21 cellular contexts compared by ENCODE assay signal in the genomic region with DNA sequence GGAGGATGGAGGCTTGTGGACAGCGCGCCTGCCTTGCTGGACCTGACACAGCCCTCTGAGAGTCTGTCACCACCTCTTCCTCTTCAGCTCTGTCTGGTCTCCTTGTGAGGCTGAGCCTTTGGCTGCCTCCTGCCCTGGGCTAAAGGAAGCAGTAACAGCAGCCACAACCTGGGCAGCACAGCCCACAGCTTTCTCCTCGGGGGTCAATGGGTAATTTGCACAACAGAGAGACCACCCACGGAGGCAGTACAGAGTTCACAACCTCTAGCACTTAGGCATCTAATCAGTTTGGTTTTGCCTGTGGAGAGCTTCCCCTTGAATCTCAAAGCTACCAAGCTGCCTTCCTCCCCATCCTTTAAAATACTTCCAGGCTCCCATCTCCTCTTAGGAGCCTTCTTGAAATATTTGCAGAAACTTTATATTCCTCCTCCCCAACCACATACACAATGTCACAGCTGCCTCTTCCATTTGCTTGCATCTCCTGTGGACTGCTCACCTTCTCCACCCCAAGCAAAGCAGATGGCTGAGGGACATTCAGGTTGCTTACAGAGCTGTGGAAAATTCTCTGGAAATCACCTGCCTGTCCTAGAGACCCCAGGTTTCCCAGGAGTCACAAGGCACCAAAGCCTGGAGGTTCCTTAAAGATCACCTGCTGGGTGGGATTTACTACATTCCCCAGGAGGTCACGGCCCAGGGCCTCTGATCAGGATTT.
"Had no signal": no experiment of that assay in that cellular context is flagged by ENCODE, and none has a peak within 500 bp of the region (broad histone marks: within the 10 kb centered on the region; RNA-seq: fewer than 3 reads in every experiment).

No MANE protein-coding gene starts in this region.

- H3K4me2 ChIP-seq: smooth muscle cell had no signal

- H3K27me3 ChIP-seq: brain microvascular endothelial cell, transverse colon had no signal

- H3K4me3 Mint-ChIP-seq: activated B cell treated with CpG ODN at 0.5 μM for 24 hours; activated naive CD8-positive, alpha-beta T cell treated with anti-CD3 and anti-CD28 coated beads, Interleukin-2, amount 10 ng/mL, durations not matched to agents 7 days and 5 days; activated T-helper 1 cell treated with anti-CD3 and anti-CD28 coated beads, Interleukin-12 subunit alpha, Interleukin-12 subunit beta, Interleukin-2, Interleukin-4 antibody, amounts not matched to agents 30 ng/mL and 10 ng/mL and 1 ng/mL, durations not matched to agents 14 hours and 24 hours and 36 hours; central memory CD8-positive, alpha-beta T cell; memory B cell; natural killer cell treated with Interleukin-12 subunit alpha and Interleukin-12 subunit beta and Interleukin-15 and Interleukin-18, amount 100 ng/mL, for 72 hours had no signal

- H3K36me3 ChIP-seq: brain microvascular endothelial cell, esophagus squamous epithelium, transverse colon had no signal

- ATAC-seq: left ventricle myocardium superior; natural killer cell treated with Interleukin-12 subunit alpha and Interleukin-12 subunit beta and Interleukin-15 and Interleukin-18, amount 100 ng/mL, for 72 hours; psoas muscle; stimulated activated naive CD8-positive, alpha-beta T cell treated with anti-CD3 and anti-CD28 coated beads, Interleukin-15, Interleukin-2, amounts not matched to agents 100 U/mL and 50 U/mL, for 24 hours had no signal

- H3K4me1 Mint-ChIP-seq: activated B cell treated with CpG ODN at 0.5 μM for 24 hours; activated naive CD8-positive, alpha-beta T cell treated with anti-CD3 and anti-CD28 coated beads, Interleukin-2, amount 10 ng/mL, durations not matched to agents 7 days and 5 days; central memory CD8-positive, alpha-beta T cell; memory B cell had no signal

- H3K27ac Mint-ChIP-seq: activated B cell treated with CpG ODN at 0.5 μM for 24 hours; activated T-helper 1 cell treated with anti-CD3 and anti-CD28 coated beads, Interleukin-12 subunit alpha, Interleukin-12 subunit beta, Interleukin-2, Interleukin-4 antibody, amounts not matched to agents 30 ng/mL and 10 ng/mL and 1 ng/mL, durations not matched to agents 14 hours and 24 hours and 36 hours; memory B cell; natural killer cell treated with Interleukin-12 subunit alpha and Interleukin-12 subunit beta and Interleukin-15 and Interleukin-18, amount 100 ng/mL, for 72 hours had no signal

- H3K36me3 Mint-ChIP-seq: activated naive CD8-positive, alpha-beta T cell treated with anti-CD3 and anti-CD28 coated beads, Interleukin-2, amount 10 ng/mL, durations not matched to agents 7 days and 5 days; memory B cell; natural killer cell treated with Interleukin-12 subunit alpha and Interleukin-12 subunit beta and Interleukin-15 and Interleukin-18, amount 100 ng/mL, for 72 hours had no signal

- H3K27ac ChIP-seq: brain microvascular endothelial cell, coronary artery, esophagus squamous epithelium, psoas muscle, transverse colon had no signal

- DNase-seq: activated B cell treated with CpG ODN at 0.5 μM for 24 hours; activated CD4-positive, alpha-beta T cell treated with anti-CD3 and anti-CD28 coated beads for 48 hours; activated CD8-positive, alpha-beta memory T cell treated with anti-CD3 and anti-CD28 coated beads for 24 hours; activated naive CD8-positive, alpha-beta T cell treated with anti-CD3 and anti-CD28 coated beads, Interleukin-2, amount 10 ng/mL, durations not matched to agents 7 days and 5 days; brain microvascular endothelial cell; effector CD4-positive, alpha-beta T cell; esophagus squamous epithelium; foreskin melanocyte; head of caudate nucleus; kidney; left ventricle myocardium superior; psoas muscle; stimulated activated naive CD8-positive, alpha-beta T cell treated with anti-CD3 and anti-CD28 coated beads, Interleukin-15, Interleukin-2, amounts not matched to agents 100 U/mL and 50 U/mL, for 24 hours; SW 1271; transverse colon had no signal

- H3K4me3 ChIP-seq: coronary artery, esophagus squamous epithelium, psoas muscle, smooth muscle cell, transverse colon had no signal
